In the genomic region with DNA sequence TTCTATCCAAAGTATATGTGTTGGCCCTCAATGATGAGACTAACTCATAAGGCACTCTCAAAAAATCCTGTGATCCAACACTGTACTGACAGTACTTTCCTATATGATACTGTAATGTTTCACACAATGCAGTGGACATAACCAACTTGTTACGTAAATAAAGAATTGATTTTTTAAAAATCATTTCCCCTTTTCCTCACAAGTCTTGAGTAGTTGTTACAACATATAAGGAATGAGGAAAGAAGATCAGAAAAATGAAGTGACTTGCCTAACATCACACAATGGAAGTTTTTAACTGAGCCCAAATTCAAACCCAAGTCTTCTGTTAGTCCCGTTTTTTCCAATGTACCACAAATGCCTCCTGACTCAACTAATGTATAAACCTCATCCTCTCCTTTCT, we compare ENCODE assay signal across 1 cellular context.
TF ChIP-seq lines count a peak whose summit lies in the region.

No MANE protein-coding gene starts in this region.

TF ChIP-seq in K562, 482 proteins besides CTCF, POLR2A, EP300 and RAD21 (continued from another document):
- TF ChIP-seq, protein P1, sequence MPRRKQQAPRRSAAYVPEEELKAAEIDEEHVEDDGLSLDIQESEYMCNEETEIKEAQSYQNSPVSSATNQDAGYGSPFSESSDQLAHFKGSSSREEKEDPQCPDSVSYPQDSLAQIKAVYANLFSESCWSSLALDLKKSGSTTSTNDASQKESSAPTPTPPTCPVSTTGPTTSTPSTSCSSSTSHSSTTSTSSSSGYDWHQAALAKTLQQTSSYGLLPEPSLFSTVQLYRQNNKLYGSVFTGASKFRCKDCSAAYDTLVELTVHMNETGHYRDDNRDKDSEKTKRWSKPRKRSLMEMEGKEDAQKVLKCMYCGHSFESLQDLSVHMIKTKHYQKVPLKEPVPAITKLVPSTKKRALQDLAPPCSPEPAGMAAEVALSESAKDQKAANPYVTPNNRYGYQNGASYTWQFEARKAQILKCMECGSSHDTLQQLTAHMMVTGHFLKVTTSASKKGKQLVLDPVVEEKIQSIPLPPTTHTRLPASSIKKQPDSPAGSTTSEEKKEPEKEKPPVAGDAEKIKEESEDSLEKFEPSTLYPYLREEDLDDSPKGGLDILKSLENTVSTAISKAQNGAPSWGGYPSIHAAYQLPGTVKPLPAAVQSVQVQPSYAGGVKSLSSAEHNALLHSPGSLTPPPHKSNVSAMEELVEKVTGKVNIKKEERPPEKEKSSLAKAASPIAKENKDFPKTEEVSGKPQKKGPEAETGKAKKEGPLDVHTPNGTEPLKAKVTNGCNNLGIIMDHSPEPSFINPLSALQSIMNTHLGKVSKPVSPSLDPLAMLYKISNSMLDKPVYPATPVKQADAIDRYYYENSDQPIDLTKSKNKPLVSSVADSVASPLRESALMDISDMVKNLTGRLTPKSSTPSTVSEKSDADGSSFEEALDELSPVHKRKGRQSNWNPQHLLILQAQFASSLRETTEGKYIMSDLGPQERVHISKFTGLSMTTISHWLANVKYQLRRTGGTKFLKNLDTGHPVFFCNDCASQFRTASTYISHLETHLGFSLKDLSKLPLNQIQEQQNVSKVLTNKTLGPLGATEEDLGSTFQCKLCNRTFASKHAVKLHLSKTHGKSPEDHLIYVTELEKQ (CRISPR knock-in tag; IDR thresholded peaks at IDR 0.05): no peak
- TF ChIP-seq, protein P2, sequence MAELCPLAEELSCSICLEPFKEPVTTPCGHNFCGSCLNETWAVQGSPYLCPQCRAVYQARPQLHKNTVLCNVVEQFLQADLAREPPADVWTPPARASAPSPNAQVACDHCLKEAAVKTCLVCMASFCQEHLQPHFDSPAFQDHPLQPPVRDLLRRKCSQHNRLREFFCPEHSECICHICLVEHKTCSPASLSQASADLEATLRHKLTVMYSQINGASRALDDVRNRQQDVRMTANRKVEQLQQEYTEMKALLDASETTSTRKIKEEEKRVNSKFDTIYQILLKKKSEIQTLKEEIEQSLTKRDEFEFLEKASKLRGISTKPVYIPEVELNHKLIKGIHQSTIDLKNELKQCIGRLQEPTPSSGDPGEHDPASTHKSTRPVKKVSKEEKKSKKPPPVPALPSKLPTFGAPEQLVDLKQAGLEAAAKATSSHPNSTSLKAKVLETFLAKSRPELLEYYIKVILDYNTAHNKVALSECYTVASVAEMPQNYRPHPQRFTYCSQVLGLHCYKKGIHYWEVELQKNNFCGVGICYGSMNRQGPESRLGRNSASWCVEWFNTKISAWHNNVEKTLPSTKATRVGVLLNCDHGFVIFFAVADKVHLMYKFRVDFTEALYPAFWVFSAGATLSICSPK (IDR thresholded peaks at IDR 0.05; ENCODE audit: borderline replicate concordance): no peak
- TF ChIP-seq MYNN (IDR thresholded peaks at IDR 0.05) (no peak), MYNN (CRISPR knock-in tag; IDR thresholded peaks at IDR 0.05) (no peak), ZNF445 (CRISPR knock-in tag; IDR thresholded peaks at IDR 0.05; ENCODE audit: low read depth) (no peak), MYC (IDR thresholded peaks at IDR 0.05; ENCODE audit: low read depth, low read length) (no peak), MYC (CRISPR knock-in tag; IDR thresholded peaks at IDR 0.05; ENCODE audit: borderline replicate concordance, low read depth) (no peak), KDM5B (IDR thresholded peaks at IDR 0.05; ENCODE audit: insufficient replicate concordance, low read depth, low read length) (no peak), ZBTB8A (IDR thresholded peaks at IDR 0.05; ENCODE audit: partially characterized antibody) (no peak)
- TF ChIP-seq, protein P3, sequence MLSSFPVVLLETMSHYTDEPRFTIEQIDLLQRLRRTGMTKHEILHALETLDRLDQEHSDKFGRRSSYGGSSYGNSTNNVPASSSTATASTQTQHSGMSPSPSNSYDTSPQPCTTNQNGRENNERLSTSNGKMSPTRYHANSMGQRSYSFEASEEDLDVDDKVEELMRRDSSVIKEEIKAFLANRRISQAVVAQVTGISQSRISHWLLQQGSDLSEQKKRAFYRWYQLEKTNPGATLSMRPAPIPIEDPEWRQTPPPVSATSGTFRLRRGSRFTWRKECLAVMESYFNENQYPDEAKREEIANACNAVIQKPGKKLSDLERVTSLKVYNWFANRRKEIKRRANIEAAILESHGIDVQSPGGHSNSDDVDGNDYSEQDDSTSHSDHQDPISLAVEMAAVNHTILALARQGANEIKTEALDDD (IDR thresholded peaks at IDR 0.05): no peak
